In the genomic region with DNA sequence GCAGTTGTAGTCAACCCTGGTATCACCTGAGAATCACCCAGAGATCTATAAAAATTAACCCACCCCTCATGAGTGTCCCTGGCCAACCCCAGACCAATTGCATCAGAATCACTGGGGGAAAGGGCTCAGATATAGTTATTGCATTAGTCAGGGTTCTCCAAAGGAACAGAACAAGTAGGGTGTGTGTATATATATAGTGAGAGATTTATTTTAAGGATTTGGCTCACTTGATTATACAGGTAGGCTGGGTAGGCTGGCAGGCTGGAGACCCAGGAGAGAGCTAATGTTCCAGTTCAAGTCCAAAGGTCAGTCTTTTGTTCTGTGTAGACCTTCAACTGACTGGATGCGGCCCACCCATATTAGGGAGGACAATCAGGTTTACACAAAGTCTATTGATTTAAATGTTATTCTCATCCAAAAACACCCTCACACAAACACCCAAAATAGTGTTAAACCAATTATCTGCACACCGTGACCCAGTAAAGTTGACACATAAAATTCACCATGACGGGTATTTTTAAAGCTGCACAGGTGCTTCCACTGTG, we compare ENCODE assay signal across 14 cellular contexts.
DNase-seq lines count a peak whose midpoint lies in the region; ATAC-seq, FAIRE-seq and TF ChIP-seq lines count a peak whose summit lies in the region.
"Had no signal": no experiment of that assay in that cellular context is flagged by ENCODE, and none has a peak within 500 bp of the region (broad histone marks: within the 10 kb centered on the region; RNA-seq: fewer than 3 reads in every experiment).

No MANE protein-coding gene starts in this region.

- in situ Hi-C loops in K562 (cut with MboI) (no loop called here), gastrocnemius medialis (cut with MboI; ENCODE audit: low sequenced_read_pairs in 4 of 4) (loop anchor here in 1 of 4 donors (5.0 kb wide), 1 partner anchor 63 kb away; no protein-coding TSS in a partner anchor)

- CTCF ChIA-PET in K562 (lab: Yijun Ruan, JAX; ENCODE audit: low intra/inter-chr PET ratio): interaction anchor here (1.3 kb wide), 1 partner anchor 72 kb away, joined by 3 read pairs; no protein-coding TSS in a partner anchor

- DNase-seq in HT-29 (ENCODE audit: low spot score) (peak; percentile 14), K562 (ENCODE audit: extremely low read depth in 1 of 4, low spot score in 3 of 4) (no peak), gastrocnemius medialis (no peak)
- DNase-seq: ACHN; CD4-positive, alpha-beta T cell; DND-41; GDM1; HCEC 1CT had no signal

- TF ChIP-seq CTCF in K562 (IDR thresholded peaks at IDR 0.05 in 2 of 3, conservative IDR thresholded peaks at IDR 0.05 in 1 of 3; ENCODE audit: insufficient read depth in 2 of 3, low read depth in 1 of 3, low read length in 3 of 3): no peak
- TF ChIP-seq CTCF in gastrocnemius medialis (IDR thresholded peaks at IDR 0.05 in 4 of 5, conservative IDR thresholded peaks at IDR 0.05 in 1 of 5): no peak
- TF ChIP-seq CTCF in gastroesophageal sphincter (IDR thresholded peaks at IDR 0.05): no peak

- no TSS peak for BruUV-seq in K562 (replicated peaks; lab: Mats Ljungman, UMichigan)

- H3K27ac ChIP-seq in BLaER1 (no peak overlapping the region), K562 (ENCODE audit: extremely low read depth, low read depth, low read length) (no peak overlapping the region), gastrocnemius medialis (peak overlapping the region; percentile 63 to 84 (median 68)), gastroesophageal sphincter (no peak overlapping the region)

- H3K9ac ChIP-seq in BLaER1 (no peak overlapping the region), K562 (ENCODE audit: insufficient read depth in 1 of 2, low read depth in 2 of 2, low read length in 2 of 2) (no peak overlapping the region)

- H3K4me3 ChIP-seq in BLaER1: no peak overlapping the region
- H3K4me3 ChIP-seq in K562: no peak overlapping the region
- no peak overlapping the region for H3K4me3 ChIP-seq in gastrocnemius medialis
- no peak overlapping the region for H3K4me3 ChIP-seq in gastroesophageal sphincter

- no peak overlapping the region for H2AFZ ChIP-seq in K562 (ENCODE audit: low read depth, low read length)

- ATAC-seq in K562 (no peak), gastrocnemius medialis (peak; percentile 64 to 70), gastroesophageal sphincter (no peak), GM19324 (IDR thresholded peaks at IDR 0.05; ENCODE audit: low FRiP score, unreplicated experiment) (no peak), GM19467 (IDR thresholded peaks at IDR 0.05; ENCODE audit: unreplicated experiment) (no peak)

- TF ChIP-seq POLR2A in K562 (conservative IDR thresholded peaks at IDR 0.05) (no peak), gastrocnemius medialis (IDR thresholded peaks at IDR 0.05) (no peak), gastroesophageal sphincter (IDR thresholded peaks at IDR 0.05) (no peak)

- H3K27me3 ChIP-seq in BLaER1: no peaks in the 10 kb centered on the region
- H3K27me3 ChIP-seq in K562 (ENCODE audit: control insufficient read depth in 2 of 2, insufficient read depth in 2 of 2, low read length in 2 of 2): peaks cover 2 to 6% of the 10 kb centered on the region in 2 experiments; a peak in 3 of 5 replicates
- no peaks in the 10 kb centered on the region for H3K27me3 ChIP-seq in gastrocnemius medialis
- H3K27me3 ChIP-seq in gastroesophageal sphincter: no peaks in the 10 kb centered on the region

- H3K9me1 ChIP-seq in K562 (ENCODE audit: control insufficient read depth, insufficient read depth, low read length): no peaks in the 10 kb centered on the region

- POLR2A ChIA-PET in K562 (lab: Yijun Ruan, JAX): interaction anchor here (1.1 kb wide), 1 partner anchor 14 kb away, joined by 3 read pairs; no protein-coding TSS in a partner anchor

- TF ChIP-seq EP300 in K562 (IDR thresholded peaks at IDR 0.05; ENCODE audit: low read length) (no peak), gastroesophageal sphincter (IDR thresholded peaks at IDR 0.05) (no peak)

- no peaks in the 10 kb centered on the region for H4K20me1 ChIP-seq in BLaER1
- no peaks in the 10 kb centered on the region for H4K20me1 ChIP-seq in K562 (replicated peaks; ENCODE audit: control insufficient read depth, insufficient read depth, low read length)

- intact Hi-C loops in K562 (cut with micrococcal nuclease): no loop called here
- intact Hi-C loops in gastrocnemius medialis (cut with DNase I; ENCODE audit: low total_unique reads): no loop called here

- peaks cover 26% of the 10 kb centered on the region for H3K4me1 ChIP-seq in BLaER1
- no peaks in the 10 kb centered on the region for H3K4me1 ChIP-seq in K562 (replicated peaks in 1 of 2; ENCODE audit: control insufficient read depth in 2 of 2, insufficient read depth in 2 of 2, low read length in 2 of 2)
- peaks cover 23 to 36% of the 10 kb centered on the region in 2 donors for H3K4me1 ChIP-seq in gastrocnemius medialis
- peaks cover 3 to 13% (median 8%) of the 10 kb centered on the region in 3 donors for H3K4me1 ChIP-seq in gastroesophageal sphincter

- H3K4me2 ChIP-seq in BLaER1: peak overlapping the region; percentile 57
- no peak overlapping the region for H3K4me2 ChIP-seq in K562 (ENCODE audit: insufficient read depth, low read length)

- WGBS in K562 (ENCODE audit: insufficient coverage, low coverage, missing lambda C conversion rate): 5% methylated on average over 3 of the region's 3 CpGs
- WGBS in gastroesophageal sphincter (ENCODE audit: low coverage in 1 of 2), 2 donors: 93 to 100% methylated on average over 2 to 3 of the region's 3 CpGs

- H3K9me3 ChIP-seq in BLaER1: no peaks in the 10 kb centered on the region
- H3K9me3 ChIP-seq in K562 (replicated peaks; ENCODE audit: control insufficient read depth, insufficient read depth, low read depth, low read length): no peaks in the 10 kb centered on the region
- H3K9me3 ChIP-seq in gastrocnemius medialis: no peaks in the 10 kb centered on the region
- no peaks in the 10 kb centered on the region for H3K9me3 ChIP-seq in gastroesophageal sphincter

- H3K36me3 ChIP-seq in BLaER1 (no peaks in the 10 kb centered on the region), K562 (ENCODE audit: control insufficient read depth, insufficient read depth, low read length) (no peaks in the 10 kb centered on the region), gastrocnemius medialis (no peaks in the 10 kb centered on the region), gastroesophageal sphincter (no peaks in the 10 kb centered on the region)

- no peak for TF ChIP-seq RAD21 in K562 (CRISPR knock-in tag; conservative IDR thresholded peaks at IDR 0.05 in 1 of 2, IDR thresholded peaks at IDR 0.05 in 1 of 2)

- FAIRE-seq in K562 (lab: Jason Lieb, UNC): no peak
- FAIRE-seq: GM12892, GM19239 had no signal

- H3K79me2 ChIP-seq in K562 (ENCODE audit: control insufficient read depth, insufficient read depth, low read length): no peaks in the 10 kb centered on the region

TF ChIP-seq in K562, 482 proteins besides CTCF, POLR2A, EP300 and RAD21:
- TF ChIP-seq HNRNPUL1 (IDR thresholded peaks at IDR 0.05; ENCODE audit: low read length) (no peak), ZNF134 (CRISPR knock-in tag; conservative IDR thresholded peaks at IDR 0.05) (peak; percentile 80), CREM (IDR thresholded peaks at IDR 0.05; ENCODE audit: low read depth) (no peak)
- TF ChIP-seq, protein P1, sequence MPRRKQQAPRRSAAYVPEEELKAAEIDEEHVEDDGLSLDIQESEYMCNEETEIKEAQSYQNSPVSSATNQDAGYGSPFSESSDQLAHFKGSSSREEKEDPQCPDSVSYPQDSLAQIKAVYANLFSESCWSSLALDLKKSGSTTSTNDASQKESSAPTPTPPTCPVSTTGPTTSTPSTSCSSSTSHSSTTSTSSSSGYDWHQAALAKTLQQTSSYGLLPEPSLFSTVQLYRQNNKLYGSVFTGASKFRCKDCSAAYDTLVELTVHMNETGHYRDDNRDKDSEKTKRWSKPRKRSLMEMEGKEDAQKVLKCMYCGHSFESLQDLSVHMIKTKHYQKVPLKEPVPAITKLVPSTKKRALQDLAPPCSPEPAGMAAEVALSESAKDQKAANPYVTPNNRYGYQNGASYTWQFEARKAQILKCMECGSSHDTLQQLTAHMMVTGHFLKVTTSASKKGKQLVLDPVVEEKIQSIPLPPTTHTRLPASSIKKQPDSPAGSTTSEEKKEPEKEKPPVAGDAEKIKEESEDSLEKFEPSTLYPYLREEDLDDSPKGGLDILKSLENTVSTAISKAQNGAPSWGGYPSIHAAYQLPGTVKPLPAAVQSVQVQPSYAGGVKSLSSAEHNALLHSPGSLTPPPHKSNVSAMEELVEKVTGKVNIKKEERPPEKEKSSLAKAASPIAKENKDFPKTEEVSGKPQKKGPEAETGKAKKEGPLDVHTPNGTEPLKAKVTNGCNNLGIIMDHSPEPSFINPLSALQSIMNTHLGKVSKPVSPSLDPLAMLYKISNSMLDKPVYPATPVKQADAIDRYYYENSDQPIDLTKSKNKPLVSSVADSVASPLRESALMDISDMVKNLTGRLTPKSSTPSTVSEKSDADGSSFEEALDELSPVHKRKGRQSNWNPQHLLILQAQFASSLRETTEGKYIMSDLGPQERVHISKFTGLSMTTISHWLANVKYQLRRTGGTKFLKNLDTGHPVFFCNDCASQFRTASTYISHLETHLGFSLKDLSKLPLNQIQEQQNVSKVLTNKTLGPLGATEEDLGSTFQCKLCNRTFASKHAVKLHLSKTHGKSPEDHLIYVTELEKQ (CRISPR knock-in tag; IDR thresholded peaks at IDR 0.05): no peak

Comparison
In these comparisons a context has a peak if more than half of its experiments do, and no peak if none do; other contexts are left out.
1. H3K27ac ChIP-seq: peak in gastrocnemius medialis (4 of 4); none in BLaER1 (single experiment), K562 (single experiment) and gastroesophageal sphincter (0 of 4).
2. ATAC-seq: peak in gastrocnemius medialis (2 of 2); none in K562 (single experiment), gastroesophageal sphincter (single experiment), GM19324 (single experiment) and GM19467 (single experiment).